ENCODE assay signal across 10 cellular contexts in the genomic region with DNA sequence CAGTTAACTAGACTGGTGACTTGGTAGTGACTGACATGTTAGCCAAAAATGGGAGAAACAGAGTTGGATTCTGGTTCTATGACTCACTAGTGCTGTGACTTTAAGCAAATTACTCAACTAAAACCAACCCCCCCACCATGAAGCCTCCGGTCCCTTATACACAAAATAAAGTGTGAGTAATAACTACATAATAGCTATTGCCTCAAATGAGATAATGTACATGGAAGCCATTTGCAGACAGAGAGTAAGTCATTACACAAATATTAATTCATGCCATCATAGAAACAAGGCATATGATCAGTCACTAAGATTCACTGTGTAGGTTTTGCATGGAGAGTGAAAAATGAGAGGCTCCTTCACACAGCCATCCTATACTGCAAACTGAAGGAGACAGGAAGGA.
A peak's percentile ranks its signal among the peaks of the same experiment; 100 is the strongest.
DNase-seq lines count a peak whose midpoint lies in the region; ATAC-seq and TF ChIP-seq lines count a peak whose summit lies in the region.
"Had no signal": no experiment of that assay in that cellular context is flagged by ENCODE, and none has a peak within 500 bp of the region (broad histone marks: within the 10 kb centered on the region; RNA-seq: fewer than 3 reads in every experiment).

No MANE protein-coding gene starts in this region.

- no peaks in the 10 kb centered on the region for H3K36me3 ChIP-seq in CD8-positive, alpha-beta memory T cell (ENCODE audit: insufficient read depth, low read length)
- H3K36me3 ChIP-seq: left ventricle myocardium inferior had no signal

- CTCF ChIA-PET in CD8-positive, alpha-beta memory T cell (lab: Charles Lee): interaction anchor here (0.7 kb wide), 1 partner anchor 10 kb away, joined by 3 read pairs; no protein-coding TSS in a partner anchor

- peaks cover 0 to 44% (median 23%) of the 10 kb centered on the region in 3 donors for H3K36me3 Mint-ChIP-seq in CD8-positive, alpha-beta memory T cell

- H3K9me3 ChIP-seq in CD8-positive, alpha-beta memory T cell (ENCODE audit: low read length): no peaks in the 10 kb centered on the region
- H3K9me3 ChIP-seq: left ventricle myocardium inferior had no signal

- H3K27ac ChIP-seq in CD8-positive, alpha-beta memory T cell (ENCODE audit: low read depth, low read length): no peak overlapping the region
- H3K27ac ChIP-seq: left ventricle myocardium inferior had no signal

- no peaks in the 10 kb centered on the region for H3K27me3 ChIP-seq in CD8-positive, alpha-beta memory T cell (ENCODE audit: insufficient read depth, low read length, poor library complexity, severe bottlenecking)

- ATAC-seq in GM18505 (IDR thresholded peaks at IDR 0.05; ENCODE audit: unreplicated experiment): no peak

- no peak overlapping the region for H3K4me3 ChIP-seq in fibroblast of pulmonary artery (replicated peaks; ENCODE audit: low read depth, low read length)
- no peak overlapping the region for H3K4me3 ChIP-seq in CD8-positive, alpha-beta memory T cell (ENCODE audit: low read length)
- H3K4me3 ChIP-seq: left ventricle myocardium inferior had no signal

- no peak for TF ChIP-seq POLR2A in GM18505 (IDR thresholded peaks at IDR 0.05; ENCODE audit: borderline replicate concordance, extremely low read depth, insufficient read depth, insufficient read length)

- peaks cover 0 to 1% of the 10 kb centered on the region in 2 donors for H3K27me3 Mint-ChIP-seq in CD8-positive, alpha-beta memory T cell

- TF ChIP-seq CTCF in fibroblast of pulmonary artery (IDR thresholded peaks at IDR 0.05; ENCODE audit: low read length, missing control alignments): no peak

- peaks cover 27% of the 10 kb centered on the region for H3K4me1 ChIP-seq in CD8-positive, alpha-beta memory T cell (ENCODE audit: insufficient read depth, low read length)

- no peaks in the 10 kb centered on the region for H3K9me3 Mint-ChIP-seq in CD8-positive, alpha-beta memory T cell

- H3K27ac Mint-ChIP-seq in CD8-positive, alpha-beta memory T cell: peak overlapping the region in 4 of 8 donors; percentile 16 to 26 (median 18)

- peak; percentile 57 for DNase-seq in stimulated activated CD4-positive, alpha-beta T cell treated with anti-CD3 and anti-CD28 coated beads, Interleukin-1b, Interleukin-23, amount 100 ng/mL, for 48 hours
- DNase-seq in stimulated activated CD4-positive, alpha-beta T cell treated with anti-CD3 and anti-CD28 coated beads, Interleukin-4, amount 100 ng/mL, for 1 hour: no peak
- peak; percentile 57 for DNase-seq in activated CD4-positive, alpha-beta T cell treated with anti-CD3 and anti-CD28 coated beads for 48 hours
- DNase-seq in fibroblast of pulmonary artery (ENCODE audit: low read depth) (peak; percentile 90), iPS-NIHi11 (ENCODE audit: low spot score) (no peak)
- no peak for DNase-seq in effector CD4-positive, alpha-beta T cell
- no peak for DNase-seq in CD8-positive, alpha-beta memory T cell
- DNase-seq: left ventricle myocardium inferior, NCI-H187 had no signal

- no peak overlapping the region for H3K4me3 Mint-ChIP-seq in CD8-positive, alpha-beta memory T cell

- POLR2A ChIA-PET in CD8-positive, alpha-beta memory T cell (lab: Charles Lee): no interaction called here

- H3K4me1 Mint-ChIP-seq in CD8-positive, alpha-beta memory T cell: peaks cover 61 to 84% (median 83%) of the 10 kb centered on the region in 3 donors

Comparison
In these comparisons a context has a peak if more than half of its experiments do, and no peak if none do; other contexts are left out.
1. DNase-seq: peak in stimulated activated CD4-positive, alpha-beta T cell treated with anti-CD3 and anti-CD28 coated beads, Interleukin-1b, Interleukin-23, amount 100 ng/mL, for 48 hours (single experiment), activated CD4-positive, alpha-beta T cell treated with anti-CD3 and anti-CD28 coated beads for 48 hours (single experiment) and fibroblast of pulmonary artery (single experiment); none in stimulated activated CD4-positive, alpha-beta T cell treated with anti-CD3 and anti-CD28 coated beads, Interleukin-4, amount 100 ng/mL, for 1 hour (single experiment), iPS-NIHi11 (single experiment), effector CD4-positive, alpha-beta T cell (single experiment) and CD8-positive, alpha-beta memory T cell (0 of 5).